In the genomic region with DNA sequence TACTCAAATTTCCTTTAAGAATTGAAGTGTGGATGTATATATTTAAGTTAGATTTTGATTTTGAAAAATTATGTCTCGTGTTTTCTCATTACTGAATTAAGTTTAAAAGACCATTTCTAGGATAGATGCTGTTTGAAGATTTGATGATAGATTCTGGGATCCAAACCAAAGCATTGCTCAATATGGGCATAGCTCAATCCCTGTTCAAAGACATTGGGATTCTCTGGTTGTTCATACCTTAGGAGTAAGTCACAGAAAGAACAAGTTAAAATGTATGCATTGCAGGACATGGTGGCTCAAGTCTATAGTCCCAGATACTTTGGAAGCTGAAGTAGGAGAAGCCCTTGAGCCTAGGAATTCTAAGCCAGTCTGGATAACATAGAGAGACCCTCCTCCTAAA, we compare ENCODE assay signal across 2 cellular contexts.
A peak's percentile ranks its signal among the peaks of the same experiment; 100 is the strongest.
TF ChIP-seq lines count a peak whose summit lies in the region.

No MANE protein-coding gene starts in this region.

TF ChIP-seq in liver, 16 proteins besides CTCF, POLR2A, EP300 and RAD21:
- peak; percentile 12 to 28 for TF ChIP-seq HNF4A (conservative IDR thresholded peaks at IDR 0.05)
- TF ChIP-seq, protein P1, sequence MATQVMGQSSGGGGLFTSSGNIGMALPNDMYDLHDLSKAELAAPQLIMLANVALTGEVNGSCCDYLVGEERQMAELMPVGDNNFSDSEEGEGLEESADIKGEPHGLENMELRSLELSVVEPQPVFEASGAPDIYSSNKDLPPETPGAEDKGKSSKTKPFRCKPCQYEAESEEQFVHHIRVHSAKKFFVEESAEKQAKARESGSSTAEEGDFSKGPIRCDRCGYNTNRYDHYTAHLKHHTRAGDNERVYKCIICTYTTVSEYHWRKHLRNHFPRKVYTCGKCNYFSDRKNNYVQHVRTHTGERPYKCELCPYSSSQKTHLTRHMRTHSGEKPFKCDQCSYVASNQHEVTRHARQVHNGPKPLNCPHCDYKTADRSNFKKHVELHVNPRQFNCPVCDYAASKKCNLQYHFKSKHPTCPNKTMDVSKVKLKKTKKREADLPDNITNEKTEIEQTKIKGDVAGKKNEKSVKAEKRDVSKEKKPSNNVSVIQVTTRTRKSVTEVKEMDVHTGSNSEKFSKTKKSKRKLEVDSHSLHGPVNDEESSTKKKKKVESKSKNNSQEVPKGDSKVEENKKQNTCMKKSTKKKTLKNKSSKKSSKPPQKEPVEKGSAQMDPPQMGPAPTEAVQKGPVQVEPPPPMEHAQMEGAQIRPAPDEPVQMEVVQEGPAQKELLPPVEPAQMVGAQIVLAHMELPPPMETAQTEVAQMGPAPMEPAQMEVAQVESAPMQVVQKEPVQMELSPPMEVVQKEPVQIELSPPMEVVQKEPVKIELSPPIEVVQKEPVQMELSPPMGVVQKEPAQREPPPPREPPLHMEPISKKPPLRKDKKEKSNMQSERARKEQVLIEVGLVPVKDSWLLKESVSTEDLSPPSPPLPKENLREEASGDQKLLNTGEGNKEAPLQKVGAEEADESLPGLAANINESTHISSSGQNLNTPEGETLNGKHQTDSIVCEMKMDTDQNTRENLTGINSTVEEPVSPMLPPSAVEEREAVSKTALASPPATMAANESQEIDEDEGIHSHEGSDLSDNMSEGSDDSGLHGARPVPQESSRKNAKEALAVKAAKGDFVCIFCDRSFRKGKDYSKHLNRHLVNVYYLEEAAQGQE (IDR thresholded peaks at IDR 0.05): no peak

TF ChIP-seq in HepG2, 621 proteins besides CTCF, POLR2A, EP300 and RAD21:
- TF ChIP-seq KDM5B (CRISPR knock-in tag; IDR thresholded peaks at IDR 0.05; ENCODE audit: borderline replicate concordance) (no peak), SP4 (CRISPR knock-in tag; IDR thresholded peaks at IDR 0.05) (no peak), SOX13 (IDR thresholded peaks at IDR 0.05) (no peak), SOX13 (CRISPR knock-in tag; conservative IDR thresholded peaks at IDR 0.05 in 1 of 2, IDR thresholded peaks at IDR 0.05 in 1 of 2) (no peak), ZFP82 (CRISPR knock-in tag; IDR thresholded peaks at IDR 0.05; ENCODE audit: borderline replicate concordance) (no peak), NKX3-1 (CRISPR knock-in tag; IDR thresholded peaks at IDR 0.05) (no peak), THAP11 (CRISPR knock-in tag; IDR thresholded peaks at IDR 0.05) (no peak), ZNF670 (CRISPR knock-in tag; IDR thresholded peaks at IDR 0.05; ENCODE audit: borderline replicate concordance) (no peak), ZMYM2 (CRISPR knock-in tag; IDR thresholded peaks at IDR 0.05) (no peak), KDM3A (CRISPR knock-in tag; IDR thresholded peaks at IDR 0.05; ENCODE audit: low read depth) (no peak), SMYD3 (CRISPR knock-in tag; IDR thresholded peaks at IDR 0.05) (no peak), ZFP90 (CRISPR knock-in tag; IDR thresholded peaks at IDR 0.05; ENCODE audit: borderline replicate concordance) (no peak), ZNF557 (CRISPR knock-in tag; IDR thresholded peaks at IDR 0.05) (no peak)
- TF ChIP-seq, protein P2, sequence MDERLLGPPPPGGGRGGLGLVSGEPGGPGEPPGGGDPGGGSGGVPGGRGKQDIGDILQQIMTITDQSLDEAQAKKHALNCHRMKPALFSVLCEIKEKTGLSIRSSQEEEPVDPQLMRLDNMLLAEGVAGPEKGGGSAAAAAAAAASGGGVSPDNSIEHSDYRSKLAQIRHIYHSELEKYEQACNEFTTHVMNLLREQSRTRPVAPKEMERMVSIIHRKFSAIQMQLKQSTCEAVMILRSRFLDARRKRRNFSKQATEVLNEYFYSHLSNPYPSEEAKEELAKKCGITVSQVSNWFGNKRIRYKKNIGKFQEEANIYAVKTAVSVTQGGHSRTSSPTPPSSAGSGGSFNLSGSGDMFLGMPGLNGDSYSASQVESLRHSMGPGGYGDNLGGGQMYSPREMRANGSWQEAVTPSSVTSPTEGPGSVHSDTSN (CRISPR knock-in tag; IDR thresholded peaks at IDR 0.05): no peak
- TF ChIP-seq, protein P3, sequence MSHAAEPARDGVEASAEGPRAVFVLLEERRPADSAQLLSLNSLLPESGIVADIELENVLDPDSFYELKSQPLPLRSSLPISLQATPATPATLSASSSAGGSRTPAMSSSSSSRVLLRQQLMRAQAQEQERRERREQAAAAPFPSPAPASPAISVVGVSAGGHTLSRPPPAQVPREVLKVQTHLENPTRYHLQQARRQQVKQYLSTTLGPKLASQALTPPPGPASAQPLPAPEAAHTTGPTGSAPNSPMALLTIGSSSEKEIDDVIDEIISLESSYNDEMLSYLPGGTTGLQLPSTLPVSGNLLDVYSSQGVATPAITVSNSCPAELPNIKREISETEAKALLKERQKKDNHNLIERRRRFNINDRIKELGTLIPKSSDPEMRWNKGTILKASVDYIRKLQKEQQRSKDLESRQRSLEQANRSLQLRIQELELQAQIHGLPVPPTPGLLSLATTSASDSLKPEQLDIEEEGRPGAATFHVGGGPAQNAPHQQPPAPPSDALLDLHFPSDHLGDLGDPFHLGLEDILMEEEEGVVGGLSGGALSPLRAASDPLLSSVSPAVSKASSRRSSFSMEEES (CRISPR knock-in tag; IDR thresholded peaks at IDR 0.05): no peak
- TF ChIP-seq, protein P4, sequence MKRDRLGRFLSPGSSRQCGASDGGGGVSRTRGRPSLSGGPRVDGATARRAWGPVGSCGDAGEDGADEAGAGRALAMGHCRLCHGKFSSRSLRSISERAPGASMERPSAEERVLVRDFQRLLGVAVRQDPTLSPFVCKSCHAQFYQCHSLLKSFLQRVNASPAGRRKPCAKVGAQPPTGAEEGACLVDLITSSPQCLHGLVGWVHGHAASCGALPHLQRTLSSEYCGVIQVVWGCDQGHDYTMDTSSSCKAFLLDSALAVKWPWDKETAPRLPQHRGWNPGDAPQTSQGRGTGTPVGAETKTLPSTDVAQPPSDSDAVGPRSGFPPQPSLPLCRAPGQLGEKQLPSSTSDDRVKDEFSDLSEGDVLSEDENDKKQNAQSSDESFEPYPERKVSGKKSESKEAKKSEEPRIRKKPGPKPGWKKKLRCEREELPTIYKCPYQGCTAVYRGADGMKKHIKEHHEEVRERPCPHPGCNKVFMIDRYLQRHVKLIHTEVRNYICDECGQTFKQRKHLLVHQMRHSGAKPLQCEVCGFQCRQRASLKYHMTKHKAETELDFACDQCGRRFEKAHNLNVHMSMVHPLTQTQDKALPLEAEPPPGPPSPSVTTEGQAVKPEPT (CRISPR knock-in tag; IDR thresholded peaks at IDR 0.05; ENCODE audit: low read depth): no peak
- TF ChIP-seq, protein P5, sequence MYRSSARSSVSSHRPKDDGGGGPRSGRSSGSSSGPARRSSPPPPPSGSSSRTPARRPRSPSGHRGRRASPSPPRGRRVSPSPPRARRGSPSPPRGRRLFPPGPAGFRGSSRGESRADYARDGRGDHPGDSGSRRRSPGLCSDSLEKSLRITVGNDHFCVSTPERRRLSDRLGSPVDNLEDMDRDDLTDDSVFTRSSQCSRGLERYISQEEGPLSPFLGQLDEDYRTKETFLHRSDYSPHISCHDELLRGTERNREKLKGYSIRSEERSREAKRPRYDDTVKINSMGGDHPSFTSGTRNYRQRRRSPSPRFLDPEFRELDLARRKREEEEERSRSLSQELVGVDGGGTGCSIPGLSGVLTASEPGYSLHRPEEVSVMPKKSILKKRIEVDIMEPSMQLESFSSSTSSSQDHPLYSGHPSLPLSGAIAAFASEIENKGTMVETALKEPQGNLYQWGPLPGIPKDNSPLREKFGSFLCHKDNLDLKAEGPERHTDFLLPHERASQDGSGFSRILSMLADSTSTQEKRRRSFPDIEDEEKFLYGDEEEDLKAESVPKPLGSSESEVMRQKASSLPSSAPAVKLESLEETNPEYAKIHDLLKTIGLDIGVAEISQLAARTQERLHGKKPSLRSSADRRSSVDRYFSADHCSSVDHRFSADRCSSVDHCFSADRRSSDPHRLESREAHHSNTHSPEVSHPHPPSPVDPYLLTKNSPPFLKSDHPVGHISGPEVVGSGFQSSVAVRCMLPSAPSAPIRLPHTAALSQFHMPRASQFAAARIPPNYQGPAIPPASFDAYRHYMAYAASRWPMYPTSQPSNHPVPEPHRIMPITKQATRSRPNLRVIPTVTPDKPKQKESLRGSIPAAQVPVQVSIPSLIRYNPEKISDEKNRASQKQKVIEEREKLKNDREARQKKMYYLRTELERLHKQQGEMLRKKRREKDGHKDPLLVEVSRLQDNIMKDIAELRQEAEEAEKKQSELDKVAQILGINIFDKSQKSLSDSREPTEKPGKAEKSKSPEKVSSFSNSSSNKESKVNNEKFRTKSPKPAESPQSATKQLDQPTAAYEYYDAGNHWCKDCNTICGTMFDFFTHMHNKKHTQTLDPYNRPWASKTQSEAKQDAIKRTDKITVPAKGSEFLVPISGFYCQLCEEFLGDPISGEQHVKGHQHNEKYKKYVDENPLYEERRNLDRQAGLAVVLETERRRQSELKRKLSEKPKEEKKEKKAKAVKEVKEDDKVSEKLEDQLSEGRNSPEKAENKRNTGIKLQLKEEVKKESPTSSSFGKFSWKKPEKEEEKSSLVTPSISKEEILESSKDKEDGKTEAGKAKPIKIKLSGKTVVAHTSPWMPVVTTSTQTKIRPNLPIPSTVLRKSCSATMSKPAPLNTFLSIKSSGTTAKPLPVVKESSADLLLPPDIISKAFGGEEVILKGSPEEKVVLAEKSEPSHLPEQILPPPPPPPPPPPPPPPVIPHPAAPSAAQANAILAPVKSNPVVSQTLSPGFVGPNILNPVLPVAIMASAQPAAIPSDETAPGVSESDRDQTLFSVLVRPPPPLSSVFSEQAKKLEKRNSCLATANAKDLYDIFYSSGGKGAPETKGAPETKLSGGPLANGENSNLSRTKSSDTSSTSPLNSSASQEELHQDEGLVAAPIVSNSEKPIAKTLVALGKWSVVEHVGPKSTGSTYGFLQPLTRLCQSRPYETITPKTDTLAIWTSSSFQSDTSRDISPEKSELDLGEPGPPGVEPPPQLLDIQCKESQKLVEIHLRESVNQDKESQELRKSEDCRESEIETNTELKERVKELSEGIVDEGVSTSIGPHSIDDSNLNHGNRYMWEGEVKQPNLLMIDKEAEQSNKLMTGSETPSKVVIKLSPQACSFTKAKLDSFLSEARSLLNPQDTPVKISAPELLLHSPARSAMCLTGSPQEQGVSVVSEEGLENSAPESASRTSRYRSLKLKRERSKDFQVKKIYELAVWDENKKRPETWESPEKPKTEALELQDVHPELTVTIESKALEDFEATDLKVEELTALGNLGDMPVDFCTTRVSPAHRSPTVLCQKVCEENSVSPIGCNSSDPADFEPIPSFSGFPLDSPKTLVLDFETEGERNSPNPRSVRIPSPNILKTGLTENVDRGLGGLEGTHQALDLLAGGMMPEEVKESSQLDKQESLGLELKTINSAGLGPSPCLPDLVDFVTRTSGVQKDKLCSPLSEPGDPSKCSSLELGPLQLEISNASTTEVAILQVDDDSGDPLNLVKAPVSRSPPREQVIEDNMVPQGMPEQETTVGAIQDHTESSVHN (CRISPR knock-in tag; IDR thresholded peaks at IDR 0.05): no peak
